Comparison of ENCODE assay signal across 8 cellular contexts in the genomic region with DNA sequence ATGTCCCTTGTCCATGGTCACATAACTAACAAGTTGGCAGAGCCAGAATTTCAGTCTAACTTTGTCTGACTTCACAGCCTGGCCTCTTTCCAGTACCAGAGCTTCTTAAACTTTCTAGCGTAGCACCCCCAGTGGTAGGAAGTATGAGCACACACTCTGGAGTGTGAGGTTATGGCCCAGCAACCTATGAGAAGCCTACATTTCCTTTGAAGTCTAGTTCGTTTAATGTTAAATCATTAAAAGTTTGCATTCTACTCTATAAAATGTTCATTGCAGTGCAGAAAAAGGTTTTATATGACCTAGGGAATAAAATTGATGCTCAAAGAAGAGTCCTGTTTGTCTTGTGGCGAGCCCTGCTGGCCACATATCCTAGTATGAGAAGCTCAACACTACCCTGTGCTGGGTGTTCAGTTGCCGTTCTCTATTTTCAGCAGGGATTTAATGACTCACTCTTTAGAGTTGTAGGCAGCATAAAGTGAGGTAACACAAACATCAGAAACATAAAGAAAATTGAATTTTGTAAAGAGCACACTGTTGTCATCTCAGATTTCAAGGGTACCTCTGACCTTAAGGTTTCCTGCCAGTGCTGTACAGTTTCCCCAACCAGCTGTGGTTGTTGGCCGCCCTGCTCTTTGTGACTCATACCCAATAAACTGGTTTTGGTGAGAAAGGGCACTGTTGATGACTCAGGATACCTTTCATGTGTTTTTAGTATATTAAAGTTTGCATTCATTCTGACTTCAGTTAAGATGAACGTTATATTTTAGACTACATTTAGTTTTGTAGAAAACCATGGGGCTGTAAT. TPM values are rescaled to one million over a fixed set of nuclear protein-coding genes. Genes with fewer than 3 reads are reported as not detected.
DNase-seq lines count a peak whose midpoint lies in the region; ATAC-seq, FAIRE-seq and TF ChIP-seq lines count a peak whose summit lies in the region.

No MANE protein-coding gene starts in this region.

- H3K36me3 Mint-ChIP-seq in nephron (ENCODE audit: low read depth), result peaks cover 64% of the 10 kb centered on the region

- peak overlapping the region; percentile 31 to 71; a peak in 5 of 6 replicates for H3K27ac ChIP-seq in A549

- WGBS in A549 (ENCODE audit: missing lambda C conversion rate), result 18% methylated on average over 6 of the region's 6 CpGs

- TF ChIP-seq RAD21 in A549 (conservative IDR thresholded peaks at IDR 0.05 in 1 of 2, IDR thresholded peaks at IDR 0.05 in 1 of 2), result peak; percentile 26 to 31

- DNase-seq in A549 (ENCODE audit: low read depth in 1 of 2, low spot score in 1 of 2) (peak; percentile 75 to 80), NCI-H460 (ENCODE audit: extremely low read depth, low read depth) (peak; percentile 65), epidermal melanocyte (ENCODE audit: insufficient read length, low spot score) (peak; percentile 51), stromal cell of bone marrow (ENCODE audit: low read depth) (peak; percentile 95)
- peak; percentile 44 to 69 for DNase-seq in activated CD8-positive, alpha-beta memory T cell treated with anti-CD3 and anti-CD28 coated beads for 4 hours (ENCODE audit: low read depth in 2 of 2)

- no peak for TF ChIP-seq POLR2A in A549 (IDR thresholded peaks at IDR 0.05; ENCODE audit: low read length)

- no peaks in the 10 kb centered on the region for H3K27me3 Mint-ChIP-seq in nephron (ENCODE audit: low read depth)

- H3K4me1 ChIP-seq in A549, result peaks cover 29% of the 10 kb centered on the region

- FAIRE-seq in A549 (lab: Jason Lieb, UNC), result no peak

- H3K4me2 ChIP-seq in A549, result peak overlapping the region; percentile 49

- CTCF ChIA-PET in A549 (lab: Yijun Ruan, JAX), result interaction anchor here (0.6 to 2.1 kb wide), 18 partner anchors 9 to 188 kb away, joined by 3 to 28 read pairs (median 4); a partner anchor contains a TSS

- peak; percentile 98 for ATAC-seq in A549
- ATAC-seq in GM18498 (IDR thresholded peaks at IDR 0.05; ENCODE audit: unreplicated experiment), result peak; percentile 94
- peak; percentile 98 for ATAC-seq in HG02885 (IDR thresholded peaks at IDR 0.05; ENCODE audit: poor library complexity, unreplicated experiment)

- POLR2A ChIA-PET in A549 (lab: Yijun Ruan, JAX), result interaction anchor here (2.1 kb wide), 1 partner anchor 14 kb away, joined by 10 read pairs; a partner anchor contains a TSS

- no peak overlapping the region for H3K4me3 ChIP-seq in A549

- H3K9me3 ChIP-seq in A549, result no peaks in the 10 kb centered on the region

- no peak overlapping the region for H3K27ac Mint-ChIP-seq in nephron

- H3K4me3 Mint-ChIP-seq in nephron, result no peak overlapping the region

- TF ChIP-seq CTCF in A549 (IDR thresholded peaks at IDR 0.05), result peak; percentile 69
- TF ChIP-seq CTCF in nephron (IDR thresholded peaks at IDR 0.05; ENCODE audit: unreplicated experiment in 3 of 3), result peak; percentile 48 to 56 (median 53)

- peaks cover 6% of the 10 kb centered on the region for H3K9me3 Mint-ChIP-seq in nephron

- 0 out of 5 replicates have a peak, but pooled peaks of 1 of the 2 experiments have one; percentile 17 for TF ChIP-seq EP300 in A549 (IDR thresholded peaks at IDR 0.05)

- no peaks in the 10 kb centered on the region for H3K4me1 Mint-ChIP-seq in nephron

TF ChIP-seq in A549, 52 proteins besides CTCF, POLR2A, EP300 and RAD21:
- peak in 1 of 2 experiments; percentile 37; a peak in 1 of 4 replicates for TF ChIP-seq CEBPB (IDR thresholded peaks at IDR 0.05)
- no peak for TF ChIP-seq ZFP36 (IDR thresholded peaks at IDR 0.05; ENCODE audit: borderline replicate concordance, partially characterized antibody)
- TF ChIP-seq RCOR1 (IDR thresholded peaks at IDR 0.05; ENCODE audit: low read depth, low read length), result no peak
- peak in 1 of 2 experiments; percentile 73; a peak in 3 of 5 replicates for TF ChIP-seq JUN (IDR thresholded peaks at IDR 0.05)
- peak; percentile 83 for TF ChIP-seq FOSL2 (IDR thresholded peaks at IDR 0.05)
- peak; percentile 84 for TF ChIP-seq FOSL2 (CRISPR knock-in tag; IDR thresholded peaks at IDR 0.05)
- TF ChIP-seq, protein P1, sequence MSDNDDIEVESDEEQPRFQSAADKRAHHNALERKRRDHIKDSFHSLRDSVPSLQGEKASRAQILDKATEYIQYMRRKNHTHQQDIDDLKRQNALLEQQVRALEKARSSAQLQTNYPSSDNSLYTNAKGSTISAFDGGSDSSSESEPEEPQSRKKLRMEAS (IDR thresholded peaks at IDR 0.05), result peak; percentile 36; the same call in 1 of the 2 replicates
- peak; percentile 40; the same call in 1 of the 2 replicates for TF ChIP-seq GATA3 (IDR thresholded peaks at IDR 0.05; ENCODE audit: borderline replicate concordance)
- TF ChIP-seq, protein P2, sequence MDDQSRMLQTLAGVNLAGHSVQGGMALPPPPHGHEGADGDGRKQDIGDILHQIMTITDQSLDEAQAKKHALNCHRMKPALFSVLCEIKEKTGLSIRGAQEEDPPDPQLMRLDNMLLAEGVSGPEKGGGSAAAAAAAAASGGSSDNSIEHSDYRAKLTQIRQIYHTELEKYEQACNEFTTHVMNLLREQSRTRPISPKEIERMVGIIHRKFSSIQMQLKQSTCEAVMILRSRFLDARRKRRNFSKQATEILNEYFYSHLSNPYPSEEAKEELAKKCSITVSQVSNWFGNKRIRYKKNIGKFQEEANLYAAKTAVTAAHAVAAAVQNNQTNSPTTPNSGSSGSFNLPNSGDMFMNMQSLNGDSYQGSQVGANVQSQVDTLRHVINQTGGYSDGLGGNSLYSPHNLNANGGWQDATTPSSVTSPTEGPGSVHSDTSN (IDR thresholded peaks at IDR 0.05), result 0 out of 2 replicates have a peak, but pooled peaks have one; percentile 34
- peak; percentile 89 for TF ChIP-seq JUNB (IDR thresholded peaks at IDR 0.05)

RNA-seq across cellular contexts. Expression of a gene that starts 14.3 kb away (rescaled TPM):
- polyA plus RNA-seq in A549 (2011; rRNA removed), result 69.9 and 88.4 TPM in 2 replicates
- polyA plus RNA-seq in A549 (2012; cell fraction: cytosol; rRNA removed), result 36.1 and 46.1 TPM in 2 replicates
- polyA plus RNA-seq in A549 (2012; cell fraction: nucleus; rRNA removed), result 24.8 and 39.9 TPM in 2 replicates
- 47.4 to 52.7 TPM (median 49.4 TPM) in 3 replicates for polyA plus RNA-seq in A549 (2017; fragmentation: RNase III; extraction: RNeasy Plus Mini Kit Qiagen cat#74134 plus additional on column Dnase treatment)
- 40.0 and 44.1 TPM in 2 replicates for polyA minus RNA-seq in A549 (2011; rRNA and poly(A)+ RNA removed)
- total RNA-seq in NCI-H460 (2014; rRNA removed; shearing (Covaris generic)), result 51.8 and 56.8 TPM in 2 replicates
- 36.6 and 72.2 TPM in 2 replicates for polyA plus RNA-seq in NCI-H460 (2014; cell fraction: nucleus; rRNA removed)
